Comparison of ENCODE assay signal across 30 cellular contexts in the genomic region with DNA sequence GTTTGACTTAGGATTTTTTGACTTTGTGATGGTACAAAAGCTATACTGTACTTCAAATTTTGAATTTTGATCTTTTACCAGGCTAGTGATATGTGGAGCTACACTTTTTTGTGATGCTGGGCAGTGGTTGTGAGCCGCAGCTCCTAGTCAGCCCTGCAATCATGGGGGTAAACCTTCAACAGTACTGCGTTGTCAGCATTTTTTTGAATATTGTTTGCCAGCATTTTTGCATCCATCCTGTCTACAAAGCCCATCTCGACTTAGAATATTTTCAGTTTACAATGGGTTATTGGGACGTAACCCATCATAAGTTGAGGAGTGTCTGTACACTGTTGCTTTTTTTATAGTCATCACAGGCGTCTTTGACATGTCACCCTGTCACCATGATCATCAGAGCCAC.
"Had no signal": no experiment of that assay in that cellular context is flagged by ENCODE, and none has a peak within 500 bp of the region (broad histone marks: within the 10 kb centered on the region; RNA-seq: fewer than 3 reads in every experiment).

No MANE protein-coding gene starts in this region.

- H3K36me3 ChIP-seq: ascending aorta, cardiac muscle cell had no signal

- H3K9me3 ChIP-seq: ascending aorta had no signal

- DNase-seq: activated B cell treated with CpG ODN at 0.5 μM for 24 hours; activated CD4-positive, alpha-beta memory T cell treated with anti-CD3 and anti-CD28 coated beads, Interleukin-2, amount 10 ng/mL, durations not matched to agents 7 days and 5 days; activated CD4-positive, alpha-beta T cell treated with anti-CD3 and anti-CD28 coated beads for 4 hours; activated CD4-positive, alpha-beta T cell treated with anti-CD3 and anti-CD28 coated beads, Interleukin-2, amount 10 ng/mL, durations not matched to agents 24 days and 14 days; activated CD4-positive, alpha-beta T cell treated with anti-CD3 and anti-CD28 coated beads, Interleukin-2, amount 50 U/mL, for 1 hour; activated CD4-positive, alpha-beta T cell treated with anti-CD3 and anti-CD28 coated beads, Interleukin-2, amount 50 U/mL, for 48 hours; activated CD4-positive, CD25-positive, alpha-beta regulatory T cell treated with anti-CD3 and anti-CD28 coated beads, Interleukin-2, amount 50 U/mL, for 72 hours; activated CD8-positive, alpha-beta memory T cell treated with anti-CD3 and anti-CD28 coated beads for 24 hours; activated CD8-positive, alpha-beta memory T cell treated with anti-CD3 and anti-CD28 coated beads, Interleukin-2, amount 10 ng/mL, durations not matched to agents 7 days and 5 days; activated CD8-positive, alpha-beta memory T cell treated with anti-CD3 and anti-CD28 coated beads, Interleukin-2, amount 50 U/mL, for 48 hours; activated CD8-positive, alpha-beta T cell treated with anti-CD3 and anti-CD28 coated beads, Interleukin-2, amount 10 ng/mL, durations not matched to agents 7 days and 5 days; activated effector memory CD4-positive, alpha-beta T cell treated with Interleukin-2 at 50 U/mL for 16 hours; activated gamma-delta T cell; activated naive CD4-positive, alpha-beta T cell treated with anti-CD3 and anti-CD28 coated beads, Interleukin-2, amount 10 ng/mL, durations not matched to agents 7 days and 5 days; activated naive CD4-positive, alpha-beta T cell treated with Interleukin-2 at 50 U/mL for 16 hours; activated naive CD8-positive, alpha-beta T cell treated with anti-CD3 and anti-CD28 coated beads, Interleukin-2, amount 10 ng/mL, durations not matched to agents 7 days and 5 days; activated naive CD8-positive, alpha-beta T cell treated with anti-CD3 and anti-CD28 coated beads, Interleukin-2, amount 50 U/mL, for 24 hours; activated T-cell treated with anti-CD3 and anti-CD28 coated beads, Interleukin-2, amount 50 U/mL, for 24 hours; activated T-cell treated with anti-CD3 and anti-CD28 coated beads, Interleukin-2, amount 50 U/mL, for 48 hours; amygdala; anterior cingulate cortex; caudate nucleus; cerebellar nuclear complex; T-helper 2 cell; T-helper 9 cell had no signal

- FAIRE-seq: bronchial epithelial cell, TTC549 had no signal

- H3K27ac ChIP-seq: ascending aorta, cardiac muscle cell, VCaP had no signal

- H3K4me3 ChIP-seq: ascending aorta, cardiac muscle cell had no signal

- H3K27me3 ChIP-seq: ascending aorta had no signal

- ATAC-seq: activated CD8-positive, alpha-beta memory T cell treated with anti-CD3 and anti-CD28 coated beads, Interleukin-2, amount 10 ng/mL, durations not matched to agents 7 days and 5 days; activated CD8-positive, alpha-beta T cell treated with anti-CD3 and anti-CD28 coated beads, Interleukin-2, amount 10 ng/mL, durations not matched to agents 7 days and 5 days; activated naive CD8-positive, alpha-beta T cell treated with anti-CD3 and anti-CD28 coated beads, Interleukin-2, amount 50 U/mL, for 24 hours had no signal
